ENCODE assay signal across 1 cellular context in the genomic region with DNA sequence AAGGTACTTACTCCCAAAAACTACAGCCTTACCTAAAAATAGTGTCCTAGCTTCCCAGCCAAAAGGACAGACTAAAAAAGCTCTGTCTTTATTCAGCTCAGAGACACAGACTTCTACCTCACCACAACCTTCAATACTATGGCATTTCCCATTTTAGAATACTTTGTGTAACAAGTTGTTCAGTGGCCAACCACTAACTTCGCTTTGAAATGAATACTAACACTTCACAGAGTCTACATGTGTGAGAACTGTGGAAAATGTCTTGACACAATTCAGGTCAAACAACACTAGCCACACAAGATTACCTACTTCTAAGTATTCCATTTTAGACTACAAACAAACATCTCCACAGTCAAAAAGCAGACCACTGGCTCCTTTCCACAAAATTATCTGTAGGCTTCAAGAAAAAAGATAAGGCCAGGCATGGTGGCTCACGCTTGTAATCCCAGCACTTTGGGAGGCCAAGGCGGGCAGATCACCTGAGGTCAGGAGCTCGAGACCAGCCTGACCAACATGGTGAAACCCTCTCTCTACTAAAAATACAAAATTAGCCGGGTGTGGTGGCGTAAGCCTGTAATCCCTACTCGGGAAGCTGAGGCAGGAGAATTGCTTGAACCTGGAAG.
TF ChIP-seq lines count a peak whose summit lies in the region.

No MANE protein-coding gene starts in this region.

TF ChIP-seq in GM12878, 131 proteins besides CTCF, POLR2A, EP300 and RAD21:
- no peak for TF ChIP-seq NR2C2 (IDR thresholded peaks at IDR 0.05; ENCODE audit: borderline replicate concordance, control insufficient read depth, insufficient read length, low read depth)
- TF ChIP-seq, protein P1, sequence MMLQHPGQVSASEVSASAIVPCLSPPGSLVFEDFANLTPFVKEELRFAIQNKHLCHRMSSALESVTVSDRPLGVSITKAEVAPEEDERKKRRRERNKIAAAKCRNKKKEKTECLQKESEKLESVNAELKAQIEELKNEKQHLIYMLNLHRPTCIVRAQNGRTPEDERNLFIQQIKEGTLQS (IDR thresholded peaks at IDR 0.05; ENCODE audit: borderline replicate concordance, extremely low read depth, low read depth, low read length), result no peak
- TF ChIP-seq, protein P2, sequence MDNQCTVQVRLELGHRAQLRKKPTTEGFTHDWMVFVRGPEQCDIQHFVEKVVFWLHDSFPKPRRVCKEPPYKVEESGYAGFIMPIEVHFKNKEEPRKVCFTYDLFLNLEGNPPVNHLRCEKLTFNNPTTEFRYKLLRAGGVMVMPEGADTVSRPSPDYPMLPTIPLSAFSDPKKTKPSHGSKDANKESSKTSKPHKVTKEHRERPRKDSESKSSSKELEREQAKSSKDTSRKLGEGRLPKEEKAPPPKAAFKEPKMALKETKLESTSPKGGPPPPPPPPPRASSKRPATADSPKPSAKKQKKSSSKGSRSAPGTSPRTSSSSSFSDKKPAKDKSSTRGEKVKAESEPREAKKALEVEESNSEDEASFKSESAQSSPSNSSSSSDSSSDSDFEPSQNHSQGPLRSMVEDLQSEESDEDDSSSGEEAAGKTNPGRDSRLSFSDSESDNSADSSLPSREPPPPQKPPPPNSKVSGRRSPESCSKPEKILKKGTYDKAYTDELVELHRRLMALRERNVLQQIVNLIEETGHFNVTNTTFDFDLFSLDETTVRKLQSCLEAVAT (IDR thresholded peaks at IDR 0.05), result peak; percentile 65
- TF ChIP-seq ZNF622 (IDR thresholded peaks at IDR 0.05), result no peak
TF ChIP-seq in GM12878: peak in this region for 1.
